Comparison of ENCODE assay signal across 2 cellular contexts in the genomic region with DNA sequence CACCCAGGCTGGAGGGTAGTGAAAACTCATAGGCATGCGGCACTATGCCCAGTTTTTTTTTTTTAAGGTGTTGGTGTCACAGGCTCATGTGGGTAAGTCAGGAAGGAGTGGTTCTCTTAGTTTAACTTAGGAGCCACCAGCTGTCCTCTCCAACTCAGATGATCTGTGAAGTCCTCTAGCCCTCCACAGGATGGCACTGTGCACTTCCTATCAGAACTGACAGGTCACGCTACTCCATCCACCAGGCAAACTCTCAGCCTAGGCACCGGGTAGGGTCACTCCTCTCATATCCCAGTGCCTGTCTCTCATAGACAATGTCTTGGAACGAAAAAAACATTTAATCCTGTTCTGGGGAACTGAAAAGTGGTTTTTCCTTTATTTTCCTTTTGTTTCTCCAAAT.
TF ChIP-seq lines count a peak whose summit lies in the region.

No MANE protein-coding gene starts in this region.

TF ChIP-seq in GM23338, 12 proteins besides CTCF, POLR2A, EP300 and RAD21 (continues in another document):
- no peak for TF ChIP-seq EZH2phosphoT487 (IDR thresholded peaks at IDR 0.05; ENCODE audit: unreplicated experiment)
- TF ChIP-seq STAT1 (IDR thresholded peaks at IDR 0.05; ENCODE audit: unreplicated experiment) = no peak
- no peak for TF ChIP-seq ZNF114 (CRISPR knock-in tag; IDR thresholded peaks at IDR 0.05)
- no peak for TF ChIP-seq CREB1 (CRISPR knock-in tag; IDR thresholded peaks at IDR 0.05; ENCODE audit: low read depth)
- no peak for TF ChIP-seq ZNF331 (CRISPR knock-in tag; IDR thresholded peaks at IDR 0.05; ENCODE audit: low read depth)
- TF ChIP-seq NANOG (IDR thresholded peaks at IDR 0.05; ENCODE audit: borderline replicate concordance) = no peak
- no peak for TF ChIP-seq EZH2 (IDR thresholded peaks at IDR 0.05; ENCODE audit: low read depth, unreplicated experiment)
- TF ChIP-seq, protein P1, sequence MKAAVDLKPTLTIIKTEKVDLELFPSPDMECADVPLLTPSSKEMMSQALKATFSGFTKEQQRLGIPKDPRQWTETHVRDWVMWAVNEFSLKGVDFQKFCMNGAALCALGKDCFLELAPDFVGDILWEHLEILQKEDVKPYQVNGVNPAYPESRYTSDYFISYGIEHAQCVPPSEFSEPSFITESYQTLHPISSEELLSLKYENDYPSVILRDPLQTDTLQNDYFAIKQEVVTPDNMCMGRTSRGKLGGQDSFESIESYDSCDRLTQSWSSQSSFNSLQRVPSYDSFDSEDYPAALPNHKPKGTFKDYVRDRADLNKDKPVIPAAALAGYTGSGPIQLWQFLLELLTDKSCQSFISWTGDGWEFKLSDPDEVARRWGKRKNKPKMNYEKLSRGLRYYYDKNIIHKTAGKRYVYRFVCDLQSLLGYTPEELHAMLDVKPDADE (IDR thresholded peaks at IDR 0.05) = no peak
- TF ChIP-seq POLR2AphosphoS5 (IDR thresholded peaks at IDR 0.05; ENCODE audit: low read depth) = no peak
- TF ChIP-seq, protein P2, sequence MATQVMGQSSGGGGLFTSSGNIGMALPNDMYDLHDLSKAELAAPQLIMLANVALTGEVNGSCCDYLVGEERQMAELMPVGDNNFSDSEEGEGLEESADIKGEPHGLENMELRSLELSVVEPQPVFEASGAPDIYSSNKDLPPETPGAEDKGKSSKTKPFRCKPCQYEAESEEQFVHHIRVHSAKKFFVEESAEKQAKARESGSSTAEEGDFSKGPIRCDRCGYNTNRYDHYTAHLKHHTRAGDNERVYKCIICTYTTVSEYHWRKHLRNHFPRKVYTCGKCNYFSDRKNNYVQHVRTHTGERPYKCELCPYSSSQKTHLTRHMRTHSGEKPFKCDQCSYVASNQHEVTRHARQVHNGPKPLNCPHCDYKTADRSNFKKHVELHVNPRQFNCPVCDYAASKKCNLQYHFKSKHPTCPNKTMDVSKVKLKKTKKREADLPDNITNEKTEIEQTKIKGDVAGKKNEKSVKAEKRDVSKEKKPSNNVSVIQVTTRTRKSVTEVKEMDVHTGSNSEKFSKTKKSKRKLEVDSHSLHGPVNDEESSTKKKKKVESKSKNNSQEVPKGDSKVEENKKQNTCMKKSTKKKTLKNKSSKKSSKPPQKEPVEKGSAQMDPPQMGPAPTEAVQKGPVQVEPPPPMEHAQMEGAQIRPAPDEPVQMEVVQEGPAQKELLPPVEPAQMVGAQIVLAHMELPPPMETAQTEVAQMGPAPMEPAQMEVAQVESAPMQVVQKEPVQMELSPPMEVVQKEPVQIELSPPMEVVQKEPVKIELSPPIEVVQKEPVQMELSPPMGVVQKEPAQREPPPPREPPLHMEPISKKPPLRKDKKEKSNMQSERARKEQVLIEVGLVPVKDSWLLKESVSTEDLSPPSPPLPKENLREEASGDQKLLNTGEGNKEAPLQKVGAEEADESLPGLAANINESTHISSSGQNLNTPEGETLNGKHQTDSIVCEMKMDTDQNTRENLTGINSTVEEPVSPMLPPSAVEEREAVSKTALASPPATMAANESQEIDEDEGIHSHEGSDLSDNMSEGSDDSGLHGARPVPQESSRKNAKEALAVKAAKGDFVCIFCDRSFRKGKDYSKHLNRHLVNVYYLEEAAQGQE (IDR thresholded peaks at IDR 0.05; ENCODE audit: unreplicated experiment) = no peak
- no peak for TF ChIP-seq JUNB (IDR thresholded peaks at IDR 0.05; ENCODE audit: unreplicated experiment)

TF ChIP-seq in K562, 482 proteins besides CTCF, POLR2A, EP300 and RAD21:
- TF ChIP-seq BCL6 (CRISPR knock-in tag; IDR thresholded peaks at IDR 0.05) (no peak), SIX5 (IDR thresholded peaks at IDR 0.05; ENCODE audit: borderline replicate concordance in 1 of 2, insufficient read depth in 1 of 2, low read depth in 1 of 2, low read length in 2 of 2) (no peak), GTF2F1 (IDR thresholded peaks at IDR 0.05; ENCODE audit: low read depth, low read length) (no peak), HIVEP1 (CRISPR knock-in tag; IDR thresholded peaks at IDR 0.05) (no peak), ZNF282 (CRISPR knock-in tag; IDR thresholded peaks at IDR 0.05) (no peak), CC2D1A (IDR thresholded peaks at IDR 0.05) (no peak), SMC3 (conservative IDR thresholded peaks at IDR 0.05; ENCODE audit: insufficient read depth, low read depth, low read length) (peak; percentile 33; the same call in 1 of the 2 replicates), PHF8 (IDR thresholded peaks at IDR 0.05; ENCODE audit: borderline replicate concordance, low read length) (no peak), NR1H2 (CRISPR knock-in tag; IDR thresholded peaks at IDR 0.05) (no peak)
